27 cellular contexts compared by ENCODE assay signal in genomic region chr3:121517950-121518349, GRCh38. TPM values are rescaled to one million over a fixed set of nuclear protein-coding genes. Genes with fewer than 3 reads are reported as not detected.
"Had no signal": no experiment of that assay in that cellular context is flagged by ENCODE, and none has a peak within 500 bp of the region (broad histone marks: within the 10 kb centered on the region; RNA-seq: fewer than 3 reads in every experiment).

No MANE protein-coding gene starts in this region.

- H3K27ac ChIP-seq: colonic mucosa, gastrocnemius medialis, heart right ventricle, left ventricle myocardium inferior, lower lobe of right lung, psoas muscle, right lobe of liver, skin epidermis, tibial artery, upper lobe of left lung, uterus had no signal

- H3K27me3 Mint-ChIP-seq: natural killer cell treated with Interleukin-12 subunit alpha and Interleukin-12 subunit beta and Interleukin-15 and Interleukin-18, amount 100 ng/mL, for 72 hours had no signal

- H3K9me3 ChIP-seq: colonic mucosa, gastrocnemius medialis, right lobe of liver, tibial artery, uterus had no signal

- H3K4me1 Mint-ChIP-seq: endodermal cell had no signal

- H3K4me3 ChIP-seq: colonic mucosa, gastrocnemius medialis, heart right ventricle, left ventricle myocardium inferior, lower lobe of right lung, psoas muscle, right lobe of liver, skin epidermis, tibial artery, upper lobe of left lung, uterus had no signal

- DNase-seq: colonic mucosa; effector CD4-positive, alpha-beta T cell; endodermal cell; gastrocnemius medialis; heart right ventricle; hypothalamus; left ventricle myocardium inferior; lower lobe of right lung; mesenchymal stem cell; midbrain; occipital lobe; psoas muscle; retina; right lobe of liver; stimulated activated CD4-positive, alpha-beta T cell treated with anti-CD3 and anti-CD28 coated beads, Interleukin-2, amount 100 ng/mL, for 24 hours; stimulated activated naive CD4-positive, alpha-beta T cell treated with Interleukin-2 at 50 U/mL for 16 hours; tibial artery; upper lobe of left lung; uterus had no signal

- H3K9me3 Mint-ChIP-seq: endodermal cell had no signal

- H3K27ac Mint-ChIP-seq: endodermal cell; natural killer cell treated with Interleukin-12 subunit alpha and Interleukin-12 subunit beta and Interleukin-15 and Interleukin-18, amount 100 ng/mL, for 72 hours had no signal

- H3K36me3 ChIP-seq: colonic mucosa, gastrocnemius medialis, left ventricle myocardium inferior, lower lobe of right lung, right lobe of liver, tibial artery, upper lobe of left lung, uterus had no signal

- H3K27me3 ChIP-seq: colonic mucosa, gastrocnemius medialis, heart right ventricle, right lobe of liver, tibial artery, upper lobe of left lung, uterus had no signal

- H3K4me3 Mint-ChIP-seq: endodermal cell; natural killer cell treated with Interleukin-12 subunit alpha and Interleukin-12 subunit beta and Interleukin-15 and Interleukin-18, amount 100 ng/mL, for 72 hours had no signal

- ATAC-seq: gastrocnemius medialis; heart right ventricle; lower lobe of right lung; natural killer cell treated with Interleukin-12 subunit alpha and Interleukin-12 subunit beta and Interleukin-15 and Interleukin-18, amount 100 ng/mL, for 72 hours; psoas muscle; right lobe of liver had no signal

- H3K4me1 ChIP-seq: colonic mucosa, gastrocnemius medialis, heart right ventricle, left ventricle myocardium inferior, lower lobe of right lung, psoas muscle, right lobe of liver, tibial artery, upper lobe of left lung, uterus had no signal

- FAIRE-seq: islet of Langerhans had no signal

RNA-seq across cellular contexts. Expression of gene ARGFX, which starts 49.8 kb away (rescaled TPM):
- total RNA-seq: cerebellum; colonic mucosa; dermis microvascular lymphatic vessel endothelial cell; endodermal cell; fibroblast of villous mesenchyme; gastrocnemius medialis; heart right ventricle; left ventricle myocardium inferior; lower lobe of right lung; natural killer cell treated with Interleukin-12 subunit alpha and Interleukin-12 subunit beta and Interleukin-15 and Interleukin-18, amount 100 ng/mL, for 72 hours; occipital lobe; psoas muscle; right lobe of liver; temporal lobe; upper lobe of left lung; uterus had no signal
- polyA plus RNA-seq: esophagus, heart right ventricle, psoas muscle had no signal
